Comparison of ENCODE assay signal across 4 cellular contexts in the genomic region with DNA sequence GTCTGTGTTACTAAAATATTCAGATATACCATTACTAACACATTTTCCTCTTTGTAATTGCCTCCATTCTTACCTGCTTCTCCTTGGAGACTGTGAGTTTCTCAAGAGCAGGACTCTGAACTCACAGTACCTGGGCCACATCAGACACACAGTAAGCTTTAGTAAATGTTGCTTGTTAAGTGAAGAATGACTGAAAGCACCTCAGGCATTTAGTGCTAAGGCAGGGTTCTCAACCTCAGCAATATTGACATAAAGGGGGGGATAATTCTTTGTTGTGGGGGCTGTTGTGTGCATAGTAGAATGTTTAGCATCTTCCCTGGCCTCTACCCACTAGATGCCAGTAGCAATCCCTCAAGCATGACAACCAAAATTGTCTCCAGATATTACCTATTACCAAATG.
"Had no signal": no experiment of that assay in that cellular context is flagged by ENCODE, and none has a peak within 500 bp of the region (broad histone marks: within the 10 kb centered on the region; RNA-seq: fewer than 3 reads in every experiment).

No MANE protein-coding gene starts in this region.

- H3K4me3 Mint-ChIP-seq: GM23338, H9 had no signal

- H3K27ac Mint-ChIP-seq: GM23338, H9 had no signal

- ATAC-seq: GM23338 had no signal

- DNase-seq: H9, HCEC 1CT, IMR-90 had no signal

- H3K9me3 Mint-ChIP-seq: GM23338, H9 had no signal
